8 cellular contexts compared by ENCODE assay signal in the genomic region with DNA sequence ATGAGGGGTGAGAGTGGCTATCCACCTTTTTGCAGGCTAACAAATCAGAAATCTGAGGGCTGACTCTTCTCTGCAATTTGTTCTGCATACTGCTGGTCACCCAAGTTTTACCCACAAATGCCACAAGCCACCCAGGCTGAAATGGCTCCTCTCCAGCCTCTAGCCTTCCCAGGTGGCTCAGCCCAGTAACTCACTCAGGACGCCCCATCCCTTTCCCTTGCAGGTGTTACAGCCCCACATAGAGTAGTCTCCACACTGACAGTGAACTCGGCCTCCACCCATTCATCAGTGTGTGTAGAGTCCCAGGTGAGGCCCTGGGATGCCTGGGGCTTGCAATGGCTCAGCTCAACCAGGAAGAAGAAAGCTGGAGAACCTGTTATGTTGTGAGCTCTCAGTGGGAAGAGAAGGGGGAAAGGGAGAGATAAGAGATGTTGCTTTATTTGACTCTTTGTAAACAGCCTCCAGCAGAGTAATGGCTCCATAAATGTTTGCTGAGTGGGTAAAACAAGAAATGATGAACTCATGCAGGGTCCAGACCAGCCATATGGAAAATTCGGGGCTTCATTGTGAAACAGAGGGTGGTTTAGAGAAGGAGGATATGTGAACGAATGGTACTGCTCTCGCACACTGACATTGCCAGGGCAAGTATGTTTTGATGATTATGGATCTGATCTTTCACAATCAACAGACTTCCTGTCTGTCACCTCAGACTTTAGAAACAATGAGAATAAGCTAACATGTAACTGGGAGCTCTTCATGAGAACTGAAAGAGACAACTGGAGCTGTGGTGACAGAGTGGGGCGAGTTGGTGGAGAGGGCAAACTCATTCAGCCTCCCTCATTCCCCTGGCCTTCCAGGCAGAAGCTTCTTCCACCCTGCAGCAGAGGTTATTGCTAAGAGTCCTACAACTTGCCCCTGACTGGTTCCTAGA.
DNase-seq lines count a peak whose midpoint lies in the region; ATAC-seq and TF ChIP-seq lines count a peak whose summit lies in the region.

No MANE protein-coding gene starts in this region.

- H3K4me3 ChIP-seq in HL-60 (replicated peaks; ENCODE audit: insufficient read depth, low read length) (no peak overlapping the region), choroid plexus epithelial cell (ENCODE audit: low read depth, low read length) (no peak overlapping the region), neural progenitor cell (no peak overlapping the region), GM23248 (no peak overlapping the region)

- H3K9me2 ChIP-seq in GM23248 (ENCODE audit: insufficient read depth): no peaks in the 10 kb centered on the region

- H3K4me3 Mint-ChIP-seq in neural progenitor cell: no peak overlapping the region

- peaks cover 5% of the 10 kb centered on the region for H3K27me3 Mint-ChIP-seq in neural progenitor cell (ENCODE audit: insufficient read depth, low read depth)

- WGBS in GM23248 (ENCODE audit: low coverage in 1 of 2, low lambda C conversion rate in 2 of 2, missing lambda C conversion rate in 2 of 2), 2 experiments: 71 to 73% methylated on average over 6 of the region's 6 CpGs

- no peaks in the 10 kb centered on the region for H3K27me3 ChIP-seq in HL-60 (ENCODE audit: insufficient read depth, poor library complexity, severe bottlenecking)
- no peaks in the 10 kb centered on the region for H3K27me3 ChIP-seq in neural progenitor cell
- no peaks in the 10 kb centered on the region; the same call in 1 of the 2 replicates for H3K27me3 ChIP-seq in GM23248 (replicated peaks; ENCODE audit: insufficient read depth)

- no peaks in the 10 kb centered on the region for H3F3A ChIP-seq in neural progenitor cell (ENCODE audit: low read depth)
- peaks cover 11% of the 10 kb centered on the region; the same call in 1 of the 2 replicates for H3F3A ChIP-seq in GM23248 (ENCODE audit: insufficient read depth)

- in situ Hi-C loops in GM23248 (cut with MboI): no loop called here

- H3K9me3 ChIP-seq in neural progenitor cell (ENCODE audit: low read depth) (no peaks in the 10 kb centered on the region), GM23248 (ENCODE audit: low read depth) (no peaks in the 10 kb centered on the region)

- peaks cover 6% of the 10 kb centered on the region for H3K4me1 ChIP-seq in neural progenitor cell
- H3K4me1 ChIP-seq in GM23248 (ENCODE audit: insufficient read depth): peaks cover 10% of the 10 kb centered on the region

- H3K9ac ChIP-seq in neural progenitor cell (no peak overlapping the region), GM23248 (no peak overlapping the region)

- H3K36me3 ChIP-seq in neural progenitor cell (no peaks in the 10 kb centered on the region), GM23248 (ENCODE audit: low read depth) (no peaks in the 10 kb centered on the region)

- TF ChIP-seq CTCF in HL-60 (IDR thresholded peaks at IDR 0.05; ENCODE audit: insufficient read depth, low read length): no peak
- TF ChIP-seq CTCF in choroid plexus epithelial cell (conservative IDR thresholded peaks at IDR 0.05; ENCODE audit: low read depth, low read length): no peak
- no peak for TF ChIP-seq CTCF in neural progenitor cell (IDR thresholded peaks at IDR 0.05)

- peaks cover 2% of the 10 kb centered on the region for H3K9me3 Mint-ChIP-seq in neural progenitor cell

- peaks cover 1% of the 10 kb centered on the region for H3K36me3 Mint-ChIP-seq in neural progenitor cell

- H3K4me2 ChIP-seq in neural progenitor cell (no peak overlapping the region), GM23248 (ENCODE audit: unreplicated experiment) (no peak overlapping the region)

- H4K20me1 ChIP-seq in neural progenitor cell (ENCODE audit: low read depth) (no peaks in the 10 kb centered on the region), GM23248 (ENCODE audit: insufficient read depth) (no peaks in the 10 kb centered on the region)

- H3K27ac Mint-ChIP-seq in neural progenitor cell: no peak overlapping the region

- no peak overlapping the region for H2AFZ ChIP-seq in neural progenitor cell (replicated peaks)
- no peak overlapping the region for H2AFZ ChIP-seq in GM23248

- peak; percentile 83 for ATAC-seq in GM18502 (IDR thresholded peaks at IDR 0.05; ENCODE audit: poor library complexity, unreplicated experiment)
- peak; percentile 68 for ATAC-seq in GM21526 (IDR thresholded peaks at IDR 0.05; ENCODE audit: low FRiP score, unreplicated experiment)

- H3K79me2 ChIP-seq in neural progenitor cell (ENCODE audit: low read depth): no peaks in the 10 kb centered on the region
- H3K79me2 ChIP-seq in GM23248 (ENCODE audit: insufficient read depth): no peaks in the 10 kb centered on the region

- DNase-seq in HL-60 (ENCODE audit: low read depth in 1 of 2, low spot score in 1 of 2) (peak; percentile 55 to 56), choroid plexus epithelial cell (ENCODE audit: low read depth) (peak; percentile 15), KG1 (lab: John Stamatoyannopoulos, UW) (no peak), kidney tubule cell (ENCODE audit: low spot score) (no peak), neural progenitor cell (ENCODE audit: low spot score) (no peak), GM23248 (no peak)

- peaks cover 30% of the 10 kb centered on the region for H3K4me1 Mint-ChIP-seq in neural progenitor cell

- H3K27ac ChIP-seq in HL-60 (replicated peaks) (peak overlapping the region; percentile 35), neural progenitor cell (no peak overlapping the region), GM23248 (no peak overlapping the region)

Comparison
In these comparisons a context has a peak if more than half of its experiments do, and no peak if none do; other contexts are left out.
1. DNase-seq: peak in HL-60 (2 of 2) and choroid plexus epithelial cell (single experiment); none in KG1 (single experiment), kidney tubule cell (single experiment), neural progenitor cell (single experiment) and GM23248 (single experiment).